ENCODE assay signal across 25 cellular contexts in genomic region chr2:214077727-214078126, GRCh38.
"Had no signal": no experiment of that assay in that cellular context is flagged by ENCODE, and none has a peak within 500 bp of the region (broad histone marks: within the 10 kb centered on the region; RNA-seq: fewer than 3 reads in every experiment).

No MANE protein-coding gene starts in this region.

- H3K27ac ChIP-seq: cardiac muscle cell, esophagus squamous epithelium, left lung, prostate gland, skin epidermis, suprapubic skin had no signal

- H3K36me3 Mint-ChIP-seq: activated CD4-positive, alpha-beta memory T cell treated with anti-CD3 and anti-CD28 coated beads for 36 hours; activated naive CD8-positive, alpha-beta T cell treated with anti-CD3 and anti-CD28 coated beads for 36 hours; mesothelial cell of epicardium; type B pancreatic cell had no signal

- H3K4me3 ChIP-seq: cardiac muscle cell, esophagus squamous epithelium, left lung, prostate gland, skin epidermis, suprapubic skin had no signal

- H3K27me3 Mint-ChIP-seq: activated B cell treated with CpG ODN at 0.5 μM for 24 hours; activated CD4-positive, alpha-beta memory T cell treated with anti-CD3 and anti-CD28 coated beads for 36 hours; activated naive CD8-positive, alpha-beta T cell treated with anti-CD3 and anti-CD28 coated beads for 36 hours; activated T-helper 17 cell treated with anti-CD3 and anti-CD28 coated beads, Interleukin-2, amount 50 U/mL, for 72 hours; dendritic cell treated with granulocyte-macrophage colony-stimulating factor and Interleukin-4, amounts not matched to agents 40 ng/mL and 50 ng/mL, for 4 days; stimulated activated naive CD8-positive, alpha-beta T cell treated with anti-CD3 and anti-CD28 coated beads, Interleukin-15, Interleukin-2, amounts not matched to agents 100 ng/mL and 50 ng/mL, for 24 hours; type B pancreatic cell had no signal

- ATAC-seq: activated T-helper 17 cell treated with anti-CD3 and anti-CD28 coated beads, Interleukin-2, amount 50 U/mL, for 72 hours; left lung; right cardiac atrium had no signal

- H3K9me3 Mint-ChIP-seq: activated B cell treated with CpG ODN at 0.5 μM for 24 hours; activated CD4-positive, alpha-beta memory T cell treated with anti-CD3 and anti-CD28 coated beads for 36 hours; activated naive CD8-positive, alpha-beta T cell treated with anti-CD3 and anti-CD28 coated beads for 36 hours; dendritic cell treated with granulocyte-macrophage colony-stimulating factor and Interleukin-4, amounts not matched to agents 40 ng/mL and 50 ng/mL, for 4 days; mesothelial cell of epicardium; nephron; stimulated activated naive CD8-positive, alpha-beta T cell treated with anti-CD3 and anti-CD28 coated beads, Interleukin-15, Interleukin-2, amounts not matched to agents 100 ng/mL and 50 ng/mL, for 24 hours; T-helper 2 cell treated with Interferon-gamma antibody and Interleukin-4, amounts not matched to agents 5 μg/mL and 100 μg/mL, for 36 hours; type B pancreatic cell had no signal

- H3K27me3 ChIP-seq: cardiac muscle cell, esophagus squamous epithelium, left lung, suprapubic skin had no signal

- H3K4me1 ChIP-seq: esophagus squamous epithelium, left lung, prostate gland, suprapubic skin had no signal

- H3K36me3 ChIP-seq: cardiac muscle cell, esophagus squamous epithelium, left lung, prostate gland, suprapubic skin had no signal

- H3K27ac Mint-ChIP-seq: activated B cell treated with CpG ODN at 0.5 μM for 24 hours; activated CD4-positive, alpha-beta memory T cell treated with anti-CD3 and anti-CD28 coated beads for 36 hours; activated naive CD8-positive, alpha-beta T cell treated with anti-CD3 and anti-CD28 coated beads for 36 hours; activated T-helper 17 cell treated with anti-CD3 and anti-CD28 coated beads, Interleukin-2, amount 50 U/mL, for 72 hours; dendritic cell treated with granulocyte-macrophage colony-stimulating factor and Interleukin-4, amounts not matched to agents 40 ng/mL and 50 ng/mL, for 4 days; mesothelial cell of epicardium; nephron; stimulated activated naive CD8-positive, alpha-beta T cell treated with anti-CD3 and anti-CD28 coated beads, Interleukin-15, Interleukin-2, amounts not matched to agents 100 ng/mL and 50 ng/mL, for 24 hours; T-helper 2 cell treated with Interferon-gamma antibody and Interleukin-4, amounts not matched to agents 5 μg/mL and 100 μg/mL, for 36 hours; type B pancreatic cell had no signal

- DNase-seq: activated B cell treated with CpG ODN at 0.5 μM for 24 hours; activated CD4-positive, alpha-beta memory T cell treated with anti-CD3 and anti-CD28 coated beads for 36 hours; activated CD4-positive, alpha-beta T cell treated with anti-CD3 and anti-CD28 coated beads for 4 hours; activated naive CD4-positive, alpha-beta T cell; activated naive CD8-positive, alpha-beta T cell treated with anti-CD3 and anti-CD28 coated beads for 36 hours; amniotic stem cell; effector CD8-positive, alpha-beta T cell; esophagus squamous epithelium; foreskin melanocyte; head of caudate nucleus; kidney; left lung; occipital lobe; right cardiac atrium had no signal

- H3K4me1 Mint-ChIP-seq: activated B cell treated with CpG ODN at 0.5 μM for 24 hours; activated naive CD8-positive, alpha-beta T cell treated with anti-CD3 and anti-CD28 coated beads for 36 hours; activated T-helper 17 cell treated with anti-CD3 and anti-CD28 coated beads, Interleukin-2, amount 50 U/mL, for 72 hours; mesothelial cell of epicardium; nephron had no signal

- H3K4me3 Mint-ChIP-seq: activated B cell treated with CpG ODN at 0.5 μM for 24 hours; activated CD4-positive, alpha-beta memory T cell treated with anti-CD3 and anti-CD28 coated beads for 36 hours; activated naive CD8-positive, alpha-beta T cell treated with anti-CD3 and anti-CD28 coated beads for 36 hours; activated T-helper 17 cell treated with anti-CD3 and anti-CD28 coated beads, Interleukin-2, amount 50 U/mL, for 72 hours; dendritic cell treated with granulocyte-macrophage colony-stimulating factor and Interleukin-4, amounts not matched to agents 40 ng/mL and 50 ng/mL, for 4 days; mesothelial cell of epicardium; nephron; stimulated activated naive CD8-positive, alpha-beta T cell treated with anti-CD3 and anti-CD28 coated beads, Interleukin-15, Interleukin-2, amounts not matched to agents 100 ng/mL and 50 ng/mL, for 24 hours; T-helper 2 cell treated with Interferon-gamma antibody and Interleukin-4, amounts not matched to agents 5 μg/mL and 100 μg/mL, for 36 hours; type B pancreatic cell had no signal

- H3K9me3 ChIP-seq: esophagus squamous epithelium, left lung, prostate gland, suprapubic skin had no signal
